In genomic region chr1:86453664-86454063, GRCh38 we compare ENCODE assay signal across 1 cellular context.
TF ChIP-seq lines count a peak whose summit lies in the region.

No MANE protein-coding gene starts in this region.

TF ChIP-seq in K562, 482 proteins besides CTCF, POLR2A, EP300 and RAD21:
- TF ChIP-seq GATAD2B (IDR thresholded peaks at IDR 0.05; ENCODE audit: borderline replicate concordance) (no peak), ZNF609 (CRISPR knock-in tag; IDR thresholded peaks at IDR 0.05; ENCODE audit: borderline replicate concordance) (no peak), BHLHE40 (IDR thresholded peaks at IDR 0.05; ENCODE audit: low read length) (no peak), SUPT5H (IDR thresholded peaks at IDR 0.05) (no peak), COPS2 (conservative IDR thresholded peaks at IDR 0.05) (no peak), ZNF347 (CRISPR knock-in tag; IDR thresholded peaks at IDR 0.05; ENCODE audit: low read depth) (no peak), GTF2F1 (IDR thresholded peaks at IDR 0.05; ENCODE audit: low read depth, low read length) (no peak), STAG1 (CRISPR knock-in tag; IDR thresholded peaks at IDR 0.05; ENCODE audit: borderline replicate concordance) (no peak), ZNF274 (IDR thresholded peaks at IDR 0.05; ENCODE audit: borderline replicate concordance, low read depth, low read length) (no peak), FIP1L1 (IDR thresholded peaks at IDR 0.05; ENCODE audit: low read depth, low read length, poor library complexity, severe bottlenecking) (no peak), TARDBP (IDR thresholded peaks at IDR 0.05) (no peak), MCM2 (IDR thresholded peaks at IDR 0.05; ENCODE audit: low read depth) (no peak), FOSL1 (tag; conservative IDR thresholded peaks at IDR 0.05) (no peak), BDP1 (IDR thresholded peaks at IDR 0.05; ENCODE audit: insufficient read depth, insufficient read length) (no peak)
- TF ChIP-seq, protein P1, sequence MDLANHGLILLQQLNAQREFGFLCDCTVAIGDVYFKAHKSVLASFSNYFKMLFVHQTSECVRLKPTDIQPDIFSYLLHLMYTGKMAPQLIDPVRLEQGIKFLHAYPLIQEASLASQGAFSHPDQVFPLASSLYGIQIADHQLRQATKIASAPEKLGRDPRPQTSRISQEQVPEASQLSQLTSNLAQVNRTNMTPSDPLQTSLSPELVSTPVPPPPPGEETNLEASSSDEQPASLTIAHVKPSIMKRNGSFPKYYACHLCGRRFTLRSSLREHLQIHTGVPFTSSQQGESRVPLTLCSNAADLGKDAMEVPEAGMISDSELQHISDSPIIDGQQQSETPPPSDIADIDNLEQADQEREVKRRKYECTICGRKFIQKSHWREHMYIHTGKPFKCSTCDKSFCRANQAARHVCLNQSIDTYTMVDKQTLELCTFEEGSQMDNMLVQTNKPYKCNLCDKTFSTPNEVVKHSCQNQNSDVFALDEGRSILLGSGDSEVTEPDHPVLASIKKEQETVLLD (IDR thresholded peaks at IDR 0.05): no peak
- TF ChIP-seq, protein P2, sequence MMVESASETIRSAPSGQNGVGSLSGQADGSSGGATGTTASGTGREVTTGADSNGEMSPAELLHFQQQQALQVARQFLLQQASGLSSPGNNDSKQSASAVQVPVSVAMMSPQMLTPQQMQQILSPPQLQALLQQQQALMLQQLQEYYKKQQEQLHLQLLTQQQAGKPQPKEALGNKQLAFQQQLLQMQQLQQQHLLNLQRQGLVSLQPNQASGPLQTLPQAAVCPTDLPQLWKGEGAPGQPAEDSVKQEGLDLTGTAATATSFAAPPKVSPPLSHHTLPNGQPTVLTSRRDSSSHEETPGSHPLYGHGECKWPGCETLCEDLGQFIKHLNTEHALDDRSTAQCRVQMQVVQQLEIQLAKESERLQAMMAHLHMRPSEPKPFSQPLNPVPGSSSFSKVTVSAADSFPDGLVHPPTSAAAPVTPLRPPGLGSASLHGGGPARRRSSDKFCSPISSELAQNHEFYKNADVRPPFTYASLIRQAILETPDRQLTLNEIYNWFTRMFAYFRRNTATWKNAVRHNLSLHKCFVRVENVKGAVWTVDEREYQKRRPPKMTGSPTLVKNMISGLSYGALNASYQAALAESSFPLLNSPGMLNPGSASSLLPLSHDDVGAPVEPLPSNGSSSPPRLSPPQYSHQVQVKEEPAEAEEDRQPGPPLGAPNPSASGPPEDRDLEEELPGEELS (CRISPR knock-in tag; IDR thresholded peaks at IDR 0.05; ENCODE audit: borderline replicate concordance): no peak
